20 cellular contexts compared by ENCODE assay signal in the genomic region with DNA sequence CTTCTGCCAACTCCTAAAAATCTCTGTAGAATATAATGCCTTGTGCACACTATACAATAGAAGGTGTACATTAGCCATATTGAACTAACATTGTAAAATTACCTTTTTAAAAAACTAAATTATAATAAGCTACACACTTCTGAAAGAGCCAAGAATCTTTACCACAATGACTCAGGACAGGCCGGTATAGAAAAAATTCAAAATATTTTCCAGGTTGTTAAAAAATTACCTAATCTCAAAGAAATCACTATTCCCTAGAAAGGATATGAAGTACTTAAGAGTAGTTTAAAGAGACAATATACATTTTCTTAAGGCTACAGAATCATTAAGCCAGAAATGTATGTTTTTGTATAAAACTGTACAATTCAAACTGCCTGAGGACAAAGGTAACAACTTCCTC. TPM values are rescaled to one million over a fixed set of nuclear protein-coding genes. Genes with fewer than 3 reads are reported as not detected.
DNase-seq lines count a peak whose midpoint lies in the region; ATAC-seq, FAIRE-seq and TF ChIP-seq lines count a peak whose summit lies in the region.
"Had no signal": no experiment of that assay in that cellular context is flagged by ENCODE, and none has a peak within 500 bp of the region (broad histone marks: within the 10 kb centered on the region; RNA-seq: fewer than 3 reads in every experiment).

No MANE protein-coding gene starts in this region.

- peaks cover 14% of the 10 kb centered on the region for H3K36me3 ChIP-seq in astrocyte (ENCODE audit: insufficient read depth, low read length)

- H3K9me3 Mint-ChIP-seq in HFFc6, result no peaks in the 10 kb centered on the region
- H3K9me3 Mint-ChIP-seq in astrocyte (ENCODE audit: unreplicated experiment), result no peaks in the 10 kb centered on the region

- no peak for FAIRE-seq in astrocyte (lab: Jason Lieb, UNC)
- FAIRE-seq: G401.6, H1 had no signal

- H3K4me1 Mint-ChIP-seq in HFFc6 (ENCODE audit: low read depth) (peaks cover 58% of the 10 kb centered on the region), astrocyte (ENCODE audit: low read depth, unreplicated experiment) (peaks cover 45% of the 10 kb centered on the region)

- no peaks in the 10 kb centered on the region for H3K27me3 ChIP-seq in astrocyte (ENCODE audit: insufficient read depth, low read length)

- peak overlapping the region; percentile 36 for H3K27ac ChIP-seq in astrocyte (ENCODE audit: low read depth, low read length)
- H3K27ac ChIP-seq: SK-N-MC had no signal

- H3K27ac Mint-ChIP-seq in HFFc6 (peak overlapping the region; percentile 66; the same call in 1 of the 2 replicates), astrocyte (ENCODE audit: unreplicated experiment) (peak overlapping the region; percentile 90)

- no peak overlapping the region for H3K9ac ChIP-seq in astrocyte (ENCODE audit: low read length)

- H2AFZ ChIP-seq in astrocyte (ENCODE audit: low read depth, low read length), result no peak overlapping the region

- H3K9me3 ChIP-seq in astrocyte (ENCODE audit: insufficient read depth, low read depth, low read length), result no peaks in the 10 kb centered on the region
- H3K9me3 ChIP-seq: Caco-2 had no signal

- H3K79me2 ChIP-seq in astrocyte (ENCODE audit: insufficient read depth, low read length), result peaks cover 77% of the 10 kb centered on the region

- H3K4me3 Mint-ChIP-seq in HFFc6 (peak overlapping the region; percentile 79), astrocyte (ENCODE audit: unreplicated experiment) (no peak overlapping the region)

- H4K20me1 ChIP-seq in astrocyte (ENCODE audit: insufficient read depth, low read length), result peaks cover 29% of the 10 kb centered on the region

- H3K27me3 Mint-ChIP-seq in HFFc6 (ENCODE audit: insufficient read depth) (no peaks in the 10 kb centered on the region), astrocyte (ENCODE audit: low read depth, unreplicated experiment) (no peaks in the 10 kb centered on the region)

- no peak for ATAC-seq in GM18502 (IDR thresholded peaks at IDR 0.05; ENCODE audit: poor library complexity, unreplicated experiment)
- no peak for ATAC-seq in GM18868 (IDR thresholded peaks at IDR 0.05; ENCODE audit: unreplicated experiment)

- DNase-seq in A172 (ENCODE audit: low spot score) (peak; percentile 11), HFFc6 (no peak), astrocyte (ENCODE audit: low read depth) (peak; percentile 49), iris pigment epithelial cell (ENCODE audit: low read depth) (peak; percentile 52), NCI-H1694 (lab: John Stamatoyannopoulos, UW) (no peak), DMS153 treated with DMSO at 0.1 percent for 48 hours (lab: John Stamatoyannopoulos, UW; ENCODE audit: unreplicated experiment) (no peak)
- DNase-seq: 8988T; Caco-2; DMS53; NCI-H1436 treated with DMSO at 0.1 percent for 48 hours; NCI-H2081 treated with DMSO at 0.1 percent for 48 hours; NCI-H226; NCI-H526; NK-92 treated with Interleukin-12 subunit alpha and Interleukin-12 subunit beta, amount 100 ng/mL, for 24 hours; OCI-M1 had no signal

- peaks cover 17% of the 10 kb centered on the region for H3K4me1 ChIP-seq in astrocyte (ENCODE audit: insufficient read depth, low read length)

- no peak overlapping the region for H3K4me3 ChIP-seq in astrocyte (ENCODE audit: insufficient read depth, low read depth, low read length)
- H3K4me3 ChIP-seq: SK-N-MC had no signal

- H3K4me2 ChIP-seq in astrocyte (ENCODE audit: low read length), result peak overlapping the region; percentile 57

- TF ChIP-seq CTCF in HFFc6 (IDR thresholded peaks at IDR 0.05), result no peak
- TF ChIP-seq CTCF in astrocyte (IDR thresholded peaks at IDR 0.05; ENCODE audit: insufficient read depth, low read depth, low read length), result no peak

- H3K36me3 Mint-ChIP-seq in HFFc6 (ENCODE audit: low read depth), result 0 out of 2 replicates have a peak, but pooled peaks cover 9% of the 10 kb centered on the region
- peaks cover 5% of the 10 kb centered on the region for H3K36me3 Mint-ChIP-seq in astrocyte (ENCODE audit: low read depth, unreplicated experiment)

RNA-seq across cellular contexts. Expression of gene TJP1, which starts 48.5 kb away (rescaled TPM):
- total RNA-seq in A172 (2014; rRNA removed; shearing (Covaris generic)), result 26.1 and 41.7 TPM in 2 replicates
- 10 to 100 TPM; 60.1 to 76.3 (median 70.4) TPM for total RNA-seq in HFFc6 (2021; fragmentation: NEBNext Ultra II Directional; extraction: Animal tissue kit (Norgen Biotek cat#: 25700))
- total RNA-seq in astrocyte, result 118 and 137 TPM in 2 replicates

Comparison
In these comparisons a context has a peak if more than half of its experiments do, and no peak if none do; other contexts are left out.
1. DNase-seq: peak in A172 (single experiment), astrocyte (single experiment) and iris pigment epithelial cell (single experiment); none in HFFc6 (single experiment), NCI-H1694 (single experiment) and DMS153 treated with DMSO at 0.1 percent for 48 hours (single experiment).